ENCODE assay signal across 15 cellular contexts in genomic region chr10:101133489-101134298, GRCh38. TPM values are rescaled to one million over a fixed set of nuclear protein-coding genes. Genes with fewer than 3 reads are reported as not detected.
A peak's percentile ranks its signal among the peaks of the same experiment; 100 is the strongest.
DNase-seq lines count a peak whose midpoint lies in the region; ATAC-seq and TF ChIP-seq lines count a peak whose summit lies in the region.
"Had no signal": no experiment of that assay in that cellular context is flagged by ENCODE, and none has a peak within 500 bp of the region (broad histone marks: within the 10 kb centered on the region; RNA-seq: fewer than 3 reads in every experiment).

No MANE protein-coding gene starts in this region.

- TF ChIP-seq CTCF in CD4-positive, alpha-beta T cell (IDR thresholded peaks at IDR 0.05), result no peak
- TF ChIP-seq CTCF in brain (conservative IDR thresholded peaks at IDR 0.05) (no peak), nephron (IDR thresholded peaks at IDR 0.05; ENCODE audit: unreplicated experiment in 3 of 3) (no peak)

- H3K4me3 Mint-ChIP-seq in CD4-positive, alpha-beta T cell, result peak overlapping the region; percentile 59
- H3K4me3 Mint-ChIP-seq in brain (peak overlapping the region in 3 of 5 experiments; percentile 36 to 70 (median 53)), nephron (peak overlapping the region; percentile 57 to 69 (median 59))

- peak overlapping the region; percentile 41 for H3K4me3 ChIP-seq in ACC112 (ENCODE audit: low read depth, low read length)

- H3K9me3 Mint-ChIP-seq in CD4-positive, alpha-beta T cell, result no peaks in the 10 kb centered on the region
- H3K9me3 Mint-ChIP-seq in brain (peaks cover 0 to 3% (median 0%) of the 10 kb centered on the region in 5 experiments), nephron (no peaks in the 10 kb centered on the region)

- ATAC-seq in CD4-positive, alpha-beta T cell (ENCODE audit: poor library complexity), result no peak
- no peak for ATAC-seq in HG02885 (IDR thresholded peaks at IDR 0.05; ENCODE audit: poor library complexity, unreplicated experiment)

- H3K36me3 ChIP-seq in ACC112 (ENCODE audit: insufficient read depth, low read length), result no peaks in the 10 kb centered on the region
- H3K36me3 ChIP-seq: pancreas had no signal

- no peaks in the 10 kb centered on the region for H3K36me3 Mint-ChIP-seq in CD4-positive, alpha-beta T cell (ENCODE audit: low read depth)
- H3K36me3 Mint-ChIP-seq in brain, result no peaks in the 10 kb centered on the region
- peaks cover 2% of the 10 kb centered on the region for H3K36me3 Mint-ChIP-seq in nephron (ENCODE audit: low read depth)

- H3K27ac Mint-ChIP-seq in CD4-positive, alpha-beta T cell, result no peak overlapping the region
- H3K27ac Mint-ChIP-seq in brain (no peak overlapping the region), nephron (no peak overlapping the region)

- no peaks in the 10 kb centered on the region for H3K4me1 ChIP-seq in ACC112 (ENCODE audit: control insufficient read depth, insufficient read depth, low read length, unreplicated experiment)

- DNase-seq in CD4-positive, alpha-beta T cell, result no peak
- DNase-seq in ACHN (no peak), globus pallidus (ENCODE audit: low spot score) (no peak)
- DNase-seq: activated CD4-positive, alpha-beta T cell treated with anti-CD3 and anti-CD28 coated beads for 48 hours; cortex of kidney; foreskin fibroblast; KG1; NCI-H2029; stimulated activated CD4-positive, alpha-beta T cell treated with anti-CD3 and anti-CD28 coated beads, Interleukin-4, amount 100 ng/mL, for 24 hours had no signal

- CTCF ChIA-PET in CD4-positive, alpha-beta T cell (lab: Charles Lee), result interaction anchor here (3.3 kb wide), 1 partner anchor 8 kb away, joined by 13 read pairs; no protein-coding TSS in a partner anchor

- POLR2A ChIA-PET in CD4-positive, alpha-beta T cell (lab: Charles Lee), result interaction anchor here (1.3 to 1.5 kb wide), 2 partner anchors 8 to 11 kb away, joined by 4 to 5 read pairs; no protein-coding TSS in a partner anchor

- H3K4me1 Mint-ChIP-seq in CD4-positive, alpha-beta T cell (ENCODE audit: low read depth), result peaks cover 44% of the 10 kb centered on the region
- H3K4me1 Mint-ChIP-seq in brain, result peaks cover 15% of the 10 kb centered on the region
- H3K4me1 Mint-ChIP-seq in nephron, result peaks cover 17% of the 10 kb centered on the region

- intact Hi-C loops in CD4-positive, alpha-beta T cell (cut with DNase I, micrococcal nuclease), result no loop called here

- no peak overlapping the region for H2AFZ ChIP-seq in ACC112 (ENCODE audit: low read length, unreplicated experiment)

- peaks cover 93% of the 10 kb centered on the region for H3K27me3 Mint-ChIP-seq in CD4-positive, alpha-beta T cell
- peaks cover 98% of the 10 kb centered on the region for H3K27me3 Mint-ChIP-seq in brain
- H3K27me3 Mint-ChIP-seq in nephron (ENCODE audit: low read depth), result peaks cover 97% of the 10 kb centered on the region

- H3K79me2 ChIP-seq in ACC112 (ENCODE audit: control insufficient read depth, insufficient read depth, low read length, unreplicated experiment), result no peaks in the 10 kb centered on the region

- no peak overlapping the region for H3K27ac ChIP-seq in ACC112 (ENCODE audit: low read depth, low read length)
- no peak overlapping the region for H3K27ac ChIP-seq in CD4-positive, alpha-beta T cell (ENCODE audit: low read depth, low read length)
- H3K27ac ChIP-seq: pancreas had no signal

- H3K9me3 ChIP-seq in CD4-positive, alpha-beta T cell (ENCODE audit: control insufficient read depth, low read length), result no peaks in the 10 kb centered on the region
- H3K9me3 ChIP-seq: pancreas had no signal

- in situ Hi-C loops in ACHN (cut with HindIII; ENCODE audit: low pct_ligation_motif_present, low pct_unique_long_range_greater_than_20kb, low sequenced_read_pairs), result no loop called here

- peaks cover 99% of the 10 kb centered on the region for H3K27me3 ChIP-seq in ACC112 (ENCODE audit: insufficient read depth, low read length)
- peaks cover 93% of the 10 kb centered on the region for H3K27me3 ChIP-seq in CD4-positive, alpha-beta T cell (ENCODE audit: control insufficient read depth, insufficient read depth, low read length)

RNA-seq across cellular contexts. Expression of gene TLX1, which starts 2.6 kb away (rescaled TPM):
- total RNA-seq in CD4-positive, alpha-beta T cell, result not detected
- not detected for polyA plus RNA-seq in brain (ENCODE audit: insufficient read depth, low read depth, low replicate concordance)
- total RNA-seq: pancreas, SK-MEL-5 had no signal
